Comparison of ENCODE assay signal across 22 cellular contexts in genomic region chr9:135601988-135602387, GRCh38. TPM values are rescaled to one million over a fixed set of nuclear protein-coding genes. Genes with fewer than 3 reads are reported as not detected.
"Had no signal": no experiment of that assay in that cellular context is flagged by ENCODE, and none has a peak within 500 bp of the region (broad histone marks: within the 10 kb centered on the region; RNA-seq: fewer than 3 reads in every experiment).

No MANE protein-coding gene starts in this region.

- H3K27ac ChIP-seq: ascending aorta, cardiac muscle cell, VCaP had no signal

- H3K4me3 Mint-ChIP-seq: activated B cell treated with CpG ODN at 0.5 μM for 24 hours; activated CD4-positive, alpha-beta memory T cell treated with anti-CD3 and anti-CD28 coated beads for 36 hours; activated CD4-positive, alpha-beta T cell treated with anti-CD3 and anti-CD28 coated beads, Interleukin-2, amount 10 ng/mL, durations not matched to agents 24 days and 14 days; activated CD8-positive, alpha-beta T cell treated with anti-CD3 and anti-CD28 coated beads for 36 hours; activated naive CD4-positive, alpha-beta T cell treated with anti-CD3 and anti-CD28 coated beads, Interleukin-2, amount 50 U/mL, for 24 hours; activated naive CD8-positive, alpha-beta T cell; activated naive CD8-positive, alpha-beta T cell treated with anti-CD3 and anti-CD28 coated beads, Interleukin-2, amount 10 ng/mL, durations not matched to agents 7 days and 5 days; activated naive CD8-positive, alpha-beta T cell treated with anti-CD3 and anti-CD28 coated beads, Interleukin-2, amount 50 U/mL, for 24 hours; brain; central memory CD8-positive, alpha-beta T cell; T-helper 1 cell treated with Interleukin-12 subunit alpha and Interleukin-12 subunit beta and Interleukin-4 antibody, amounts not matched to agents 30 μg/mL and 1 μg/mL, for 36 hours; T-helper 2 cell treated with Interferon-gamma antibody and Interleukin-4, amounts not matched to agents 5 μg/mL and 100 μg/mL, for 36 hours had no signal

- H3K27ac Mint-ChIP-seq: activated B cell treated with CpG ODN at 0.5 μM for 24 hours; activated CD4-positive, alpha-beta memory T cell treated with anti-CD3 and anti-CD28 coated beads for 36 hours; activated CD4-positive, alpha-beta T cell treated with anti-CD3 and anti-CD28 coated beads, Interleukin-2, amount 10 ng/mL, durations not matched to agents 24 days and 14 days; activated CD8-positive, alpha-beta T cell treated with anti-CD3 and anti-CD28 coated beads for 36 hours; activated naive CD4-positive, alpha-beta T cell treated with anti-CD3 and anti-CD28 coated beads, Interleukin-2, amount 50 U/mL, for 24 hours; activated naive CD8-positive, alpha-beta T cell; activated naive CD8-positive, alpha-beta T cell treated with anti-CD3 and anti-CD28 coated beads, Interleukin-2, amount 10 ng/mL, durations not matched to agents 7 days and 5 days; activated naive CD8-positive, alpha-beta T cell treated with anti-CD3 and anti-CD28 coated beads, Interleukin-2, amount 50 U/mL, for 24 hours; activated T-helper 2 cell treated with anti-CD3 and anti-CD28 coated beads, Interferon-gamma antibody, Interleukin-2, Interleukin-4, amounts not matched to agents 10 μg/mL and 5 μg/mL and 100 μg/mL, durations not matched to agents 14 hours and 24 hours and 36 hours; brain; T-helper 1 cell treated with Interleukin-12 subunit alpha and Interleukin-12 subunit beta and Interleukin-4 antibody, amounts not matched to agents 30 μg/mL and 1 μg/mL, for 36 hours; T-helper 2 cell treated with Interferon-gamma antibody and Interleukin-4, amounts not matched to agents 5 μg/mL and 100 μg/mL, for 36 hours had no signal

- H3K9me3 Mint-ChIP-seq: activated B cell treated with CpG ODN at 0.5 μM for 24 hours; activated CD4-positive, alpha-beta memory T cell treated with anti-CD3 and anti-CD28 coated beads for 36 hours; activated CD4-positive, alpha-beta T cell treated with anti-CD3 and anti-CD28 coated beads, Interleukin-2, amount 10 ng/mL, durations not matched to agents 24 days and 14 days; activated CD8-positive, alpha-beta T cell treated with anti-CD3 and anti-CD28 coated beads for 36 hours; activated naive CD4-positive, alpha-beta T cell treated with anti-CD3 and anti-CD28 coated beads, Interleukin-2, amount 50 U/mL, for 24 hours; activated naive CD8-positive, alpha-beta T cell treated with anti-CD3 and anti-CD28 coated beads, Interleukin-2, amount 10 ng/mL, durations not matched to agents 7 days and 5 days; activated naive CD8-positive, alpha-beta T cell treated with anti-CD3 and anti-CD28 coated beads, Interleukin-2, amount 50 U/mL, for 24 hours; activated T-helper 2 cell treated with anti-CD3 and anti-CD28 coated beads, Interferon-gamma antibody, Interleukin-2, Interleukin-4, amounts not matched to agents 10 μg/mL and 5 μg/mL and 100 μg/mL, durations not matched to agents 14 hours and 24 hours and 36 hours; central memory CD8-positive, alpha-beta T cell; T-helper 1 cell treated with Interleukin-12 subunit alpha and Interleukin-12 subunit beta and Interleukin-4 antibody, amounts not matched to agents 30 μg/mL and 1 μg/mL, for 36 hours; T-helper 2 cell treated with Interferon-gamma antibody and Interleukin-4, amounts not matched to agents 5 μg/mL and 100 μg/mL, for 36 hours had no signal

- H3K36me3 Mint-ChIP-seq: activated CD4-positive, alpha-beta memory T cell treated with anti-CD3 and anti-CD28 coated beads for 36 hours; activated naive CD4-positive, alpha-beta T cell treated with anti-CD3 and anti-CD28 coated beads, Interleukin-2, amount 50 U/mL, for 24 hours; activated naive CD8-positive, alpha-beta T cell; activated naive CD8-positive, alpha-beta T cell treated with anti-CD3 and anti-CD28 coated beads, Interleukin-2, amount 10 ng/mL, durations not matched to agents 7 days and 5 days; brain had no signal

- FAIRE-seq: bronchial epithelial cell, TTC549 had no signal

- H3K4me3 ChIP-seq: ascending aorta, cardiac muscle cell had no signal

- H3K9me3 ChIP-seq: ascending aorta had no signal

- H3K36me3 ChIP-seq: ascending aorta, cardiac muscle cell had no signal

- H3K27me3 ChIP-seq: ascending aorta, cardiac muscle cell had no signal

- H3K4me1 ChIP-seq: ascending aorta had no signal

- ATAC-seq: activated naive CD8-positive, alpha-beta T cell treated with anti-CD3 and anti-CD28 coated beads, Interleukin-2, amount 50 U/mL, for 24 hours had no signal

- H3K4me1 Mint-ChIP-seq: activated B cell treated with CpG ODN at 0.5 μM for 24 hours; activated CD4-positive, alpha-beta T cell treated with anti-CD3 and anti-CD28 coated beads, Interleukin-2, amount 10 ng/mL, durations not matched to agents 24 days and 14 days; activated naive CD4-positive, alpha-beta T cell treated with anti-CD3 and anti-CD28 coated beads, Interleukin-2, amount 50 U/mL, for 24 hours; activated naive CD8-positive, alpha-beta T cell treated with anti-CD3 and anti-CD28 coated beads, Interleukin-2, amount 10 ng/mL, durations not matched to agents 7 days and 5 days; activated naive CD8-positive, alpha-beta T cell treated with anti-CD3 and anti-CD28 coated beads, Interleukin-2, amount 50 U/mL, for 24 hours had no signal

- DNase-seq: activated B cell treated with CpG ODN at 0.5 μM for 24 hours, activated gamma-delta T cell, cerebellar nuclear complex had no signal

RNA-seq across cellular contexts. Expression of gene GLT6D1, which starts 37.4 kb away (rescaled TPM):
- total RNA-seq: activated B cell treated with CpG ODN at 0.5 μM for 24 hours; activated CD4-positive, alpha-beta memory T cell treated with anti-CD3 and anti-CD28 coated beads for 36 hours; activated CD4-positive, alpha-beta T cell treated with anti-CD3 and anti-CD28 coated beads, Interleukin-2, amount 10 ng/mL, durations not matched to agents 24 days and 14 days; activated CD8-positive, alpha-beta memory T cell treated with anti-CD3 and anti-CD28 coated beads for 36 hours; activated CD8-positive, alpha-beta T cell treated with anti-CD3 and anti-CD28 coated beads for 36 hours; activated naive CD8-positive, alpha-beta T cell treated with anti-CD3 and anti-CD28 coated beads, Interleukin-2, amount 10 ng/mL, durations not matched to agents 7 days and 5 days; activated T-helper 2 cell treated with anti-CD3 and anti-CD28 coated beads, Interferon-gamma antibody, Interleukin-2, Interleukin-4, amounts not matched to agents 10 μg/mL and 5 μg/mL and 100 μg/mL, durations not matched to agents 14 hours and 24 hours and 36 hours; ascending aorta; bronchial epithelial cell; cardiac muscle cell had no signal
- polyA plus RNA-seq: adipose tissue, cardiac muscle cell had no signal

RNA-seq across cellular contexts. Expression of gene PAEP, which starts 40.4 kb away (rescaled TPM):
- total RNA-seq: activated B cell treated with CpG ODN at 0.5 μM for 24 hours; activated CD4-positive, alpha-beta memory T cell treated with anti-CD3 and anti-CD28 coated beads for 36 hours; activated CD4-positive, alpha-beta T cell treated with anti-CD3 and anti-CD28 coated beads, Interleukin-2, amount 10 ng/mL, durations not matched to agents 24 days and 14 days; activated CD8-positive, alpha-beta memory T cell treated with anti-CD3 and anti-CD28 coated beads for 36 hours; activated CD8-positive, alpha-beta T cell treated with anti-CD3 and anti-CD28 coated beads for 36 hours; activated naive CD8-positive, alpha-beta T cell treated with anti-CD3 and anti-CD28 coated beads, Interleukin-2, amount 10 ng/mL, durations not matched to agents 7 days and 5 days; activated T-helper 2 cell treated with anti-CD3 and anti-CD28 coated beads, Interferon-gamma antibody, Interleukin-2, Interleukin-4, amounts not matched to agents 10 μg/mL and 5 μg/mL and 100 μg/mL, durations not matched to agents 14 hours and 24 hours and 36 hours; ascending aorta; bronchial epithelial cell; cardiac muscle cell had no signal
- polyA plus RNA-seq: adipose tissue, cardiac muscle cell had no signal

RNA-seq across cellular contexts. Expression of gene OBP2A, which starts 56.1 kb away (rescaled TPM):
- total RNA-seq: activated B cell treated with CpG ODN at 0.5 μM for 24 hours; activated CD4-positive, alpha-beta memory T cell treated with anti-CD3 and anti-CD28 coated beads for 36 hours; activated CD4-positive, alpha-beta T cell treated with anti-CD3 and anti-CD28 coated beads, Interleukin-2, amount 10 ng/mL, durations not matched to agents 24 days and 14 days; activated CD8-positive, alpha-beta memory T cell treated with anti-CD3 and anti-CD28 coated beads for 36 hours; activated CD8-positive, alpha-beta T cell treated with anti-CD3 and anti-CD28 coated beads for 36 hours; activated naive CD8-positive, alpha-beta T cell treated with anti-CD3 and anti-CD28 coated beads, Interleukin-2, amount 10 ng/mL, durations not matched to agents 7 days and 5 days; activated T-helper 2 cell treated with anti-CD3 and anti-CD28 coated beads, Interferon-gamma antibody, Interleukin-2, Interleukin-4, amounts not matched to agents 10 μg/mL and 5 μg/mL and 100 μg/mL, durations not matched to agents 14 hours and 24 hours and 36 hours; ascending aorta; bronchial epithelial cell; cardiac muscle cell had no signal
- polyA plus RNA-seq: adipose tissue, cardiac muscle cell had no signal
